In the genomic region with DNA sequence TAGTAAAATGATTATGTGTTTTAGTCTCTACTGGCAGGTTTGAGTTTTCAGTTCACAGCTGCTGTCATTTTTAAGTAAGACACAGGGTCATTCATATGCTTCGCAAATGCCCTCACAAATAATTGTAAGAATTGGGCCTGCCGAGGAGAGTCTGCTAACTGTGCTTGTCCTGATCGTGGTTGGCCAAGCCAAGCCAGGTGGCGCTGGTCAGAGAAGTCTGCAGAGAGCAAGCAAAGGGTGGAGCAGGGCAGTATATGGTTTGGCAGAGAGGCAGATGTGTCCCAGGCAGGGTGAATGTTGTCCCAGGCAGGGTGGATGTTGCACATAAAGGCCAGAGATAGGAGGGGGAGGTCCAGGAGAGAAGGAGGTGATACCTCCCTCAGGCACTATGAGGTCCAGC, we compare ENCODE assay signal across 34 cellular contexts. TPM values are rescaled to one million over a fixed set of nuclear protein-coding genes. Genes with fewer than 3 reads are reported as not detected.
"Had no signal": no experiment of that assay in that cellular context is flagged by ENCODE, and none has a peak within 500 bp of the region (broad histone marks: within the 10 kb centered on the region; RNA-seq: fewer than 3 reads in every experiment).

No MANE protein-coding gene starts in this region.

- H3K27ac Mint-ChIP-seq: activated CD8-positive, alpha-beta T cell treated with anti-CD3 and anti-CD28 coated beads for 36 hours; activated naive CD4-positive, alpha-beta T cell treated with anti-CD3 and anti-CD28 coated beads, Interleukin-2, amount 50 U/mL, for 72 hours; activated naive CD8-positive, alpha-beta T cell treated with anti-CD3 and anti-CD28 coated beads, Interleukin-2, amount 50 U/mL, for 24 hours; activated T-cell treated with anti-CD3 and anti-CD28 coated beads, Interleukin-2, amount 50 U/mL, for 72 hours; activated T-helper 17 cell treated with anti-CD3 and anti-CD28 coated beads, Interleukin-2, amount 50 U/mL, for 72 hours had no signal

- ATAC-seq: activated CD8-positive, alpha-beta T cell treated with anti-CD3 and anti-CD28 coated beads for 36 hours; activated naive CD4-positive, alpha-beta T cell treated with anti-CD3 and anti-CD28 coated beads, Interleukin-2, amount 50 U/mL, for 72 hours; activated naive CD8-positive, alpha-beta T cell treated with anti-CD3 and anti-CD28 coated beads, Interleukin-2, amount 50 U/mL, for 24 hours; activated T-cell treated with anti-CD3 and anti-CD28 coated beads, Interleukin-2, amount 50 U/mL, for 72 hours; activated T-helper 17 cell treated with anti-CD3 and anti-CD28 coated beads, Interleukin-2, amount 50 U/mL, for 72 hours; K562 had no signal

- H3K27me3 Mint-ChIP-seq: activated CD4-positive, alpha-beta T cell treated with anti-CD3 and anti-CD28 coated beads, Interleukin-2, amount 10 ng/mL, durations not matched to agents 24 days and 14 days; activated CD8-positive, alpha-beta T cell treated with anti-CD3 and anti-CD28 coated beads for 36 hours; activated naive CD8-positive, alpha-beta T cell treated with anti-CD3 and anti-CD28 coated beads, Interleukin-2, amount 50 U/mL, for 24 hours; activated T-helper 17 cell treated with anti-CD3 and anti-CD28 coated beads, Interleukin-2, amount 50 U/mL, for 72 hours had no signal

- H3K9me3 ChIP-seq: MG63, SJCRH30 had no signal

- H3K27me3 ChIP-seq: brain microvascular endothelial cell, MG63, SJCRH30 had no signal

- H3K4me3 ChIP-seq: K562, MG63, SJCRH30, SK-N-MC had no signal

- H3K4me1 Mint-ChIP-seq: activated naive CD8-positive, alpha-beta T cell treated with anti-CD3 and anti-CD28 coated beads, Interleukin-2, amount 50 U/mL, for 24 hours; activated T-helper 17 cell treated with anti-CD3 and anti-CD28 coated beads, Interleukin-2, amount 50 U/mL, for 72 hours had no signal

- H3K27ac ChIP-seq: brain microvascular endothelial cell, SJCRH30, SK-N-MC, WERI-Rb-1 had no signal

- DNase-seq: activated CD4-positive, alpha-beta T cell treated with anti-CD3 and anti-CD28 coated beads, Interleukin-2, amount 10 ng/mL, durations not matched to agents 24 days and 14 days; activated CD4-positive, alpha-beta T cell treated with anti-CD3 and anti-CD28 coated beads, Interleukin-2, amount 50 U/mL, for 4 hours; activated CD8-positive, alpha-beta T cell treated with anti-CD3 and anti-CD28 coated beads for 36 hours; activated effector memory CD4-positive, alpha-beta T cell treated with anti-CD3 and anti-CD28 coated beads, Interleukin-2, amount 50 U/mL, for 16 hours; activated naive CD4-positive, alpha-beta T cell; activated naive CD8-positive, alpha-beta T cell treated with anti-CD3 and anti-CD28 coated beads, Interleukin-2, amount 50 U/mL, for 24 hours; activated T-cell treated with anti-CD3 and anti-CD28 coated beads, Interleukin-2, amount 50 U/mL, for 1 hour; activated T-cell treated with anti-CD3 and anti-CD28 coated beads, Interleukin-2, amount 50 U/mL, for 72 hours; aorta; central memory CD4-positive, alpha-beta T cell; MG63; NCI-H1048; NCI-H1105 treated with DMSO at 0.1 percent for 48 hours; NCI-H1436; NCI-H1694; NCI-H1930; NCI-H2081 treated with DMSO at 0.1 percent for 48 hours; NCI-H345; NCI-H524 treated with DMSO at 0.1 percent for 48 hours; NK-92 treated with Interleukin-12 subunit alpha and Interleukin-12 subunit beta, amount 100 ng/mL, for 24 hours; SHP77; SJCRH30; T1000; WERI-Rb-1 had no signal

- H3K4me1 ChIP-seq: SJCRH30 had no signal

- H3K9me3 Mint-ChIP-seq: activated CD4-positive, alpha-beta T cell treated with anti-CD3 and anti-CD28 coated beads, Interleukin-2, amount 10 ng/mL, durations not matched to agents 24 days and 14 days; activated CD8-positive, alpha-beta T cell treated with anti-CD3 and anti-CD28 coated beads for 36 hours; activated naive CD4-positive, alpha-beta T cell treated with anti-CD3 and anti-CD28 coated beads, Interleukin-2, amount 50 U/mL, for 72 hours; activated naive CD8-positive, alpha-beta T cell treated with anti-CD3 and anti-CD28 coated beads, Interleukin-2, amount 50 U/mL, for 24 hours; activated T-cell treated with anti-CD3 and anti-CD28 coated beads, Interleukin-2, amount 50 U/mL, for 72 hours; activated T-helper 17 cell treated with anti-CD3 and anti-CD28 coated beads, Interleukin-2, amount 50 U/mL, for 72 hours had no signal

- H3K4me3 Mint-ChIP-seq: activated CD4-positive, alpha-beta T cell treated with anti-CD3 and anti-CD28 coated beads, Interleukin-2, amount 10 ng/mL, durations not matched to agents 24 days and 14 days; activated CD8-positive, alpha-beta T cell treated with anti-CD3 and anti-CD28 coated beads for 36 hours; activated naive CD8-positive, alpha-beta T cell treated with anti-CD3 and anti-CD28 coated beads, Interleukin-2, amount 50 U/mL, for 24 hours; activated T-cell treated with anti-CD3 and anti-CD28 coated beads, Interleukin-2, amount 50 U/mL, for 72 hours; activated T-helper 17 cell treated with anti-CD3 and anti-CD28 coated beads, Interleukin-2, amount 50 U/mL, for 72 hours had no signal

- H3K36me3 ChIP-seq: MG63, SJCRH30 had no signal

RNA-seq across cellular contexts. Expression of gene SCN3B, which starts 52.7 kb away (rescaled TPM):
- total RNA-seq: activated CD4-positive, alpha-beta T cell treated with anti-CD3 and anti-CD28 coated beads, Interleukin-2, amount 10 ng/mL, durations not matched to agents 24 days and 14 days; activated CD8-positive, alpha-beta memory T cell treated with anti-CD3 and anti-CD28 coated beads for 36 hours; activated CD8-positive, alpha-beta T cell treated with anti-CD3 and anti-CD28 coated beads for 36 hours; OCI-LY7; RPMI7951; T-helper 1 cell treated with Interleukin-12 subunit alpha and Interleukin-12 subunit beta and Interleukin-4 antibody, amounts not matched to agents 30 ng/mL and 1 ng/mL, for 36 hours; T-helper 2 cell treated with Interferon-gamma antibody and Interleukin-4, amounts not matched to agents 100 ng/mL and 5 ng/mL, for 36 hours had no signal
